ENCODE assay signal across 8 cellular contexts in genomic region chr17:67475161-67475887, GRCh38.
A peak's percentile ranks its signal among the peaks of the same experiment; 100 is the strongest.
DNase-seq lines count a peak whose midpoint lies in the region; FAIRE-seq and TF ChIP-seq lines count a peak whose summit lies in the region.

No MANE protein-coding gene starts in this region.

- peak; percentile 62 for TF ChIP-seq RAD21 in neural cell (conservative IDR thresholded peaks at IDR 0.05)

- no peaks in the 10 kb centered on the region for H3K9me3 ChIP-seq in neural cell (ENCODE audit: low read length)

- H3K36me3 ChIP-seq in neural cell (ENCODE audit: insufficient read depth, low read length): no peaks in the 10 kb centered on the region

- no peak overlapping the region for H3K9ac ChIP-seq in neural cell (ENCODE audit: low read length)

- H3K4me3 Mint-ChIP-seq in activated T-helper 1 cell treated with anti-CD3 and anti-CD28 coated beads, Interleukin-12 subunit alpha, Interleukin-12 subunit beta, Interleukin-2, Interleukin-4 antibody, amounts not matched to agents 30 ng/mL and 10 ng/mL and 1 ng/mL, durations not matched to agents 14 hours and 24 hours and 36 hours: peak overlapping the region; percentile 70
- peak overlapping the region; percentile 78 for H3K4me3 Mint-ChIP-seq in stimulated activated naive CD8-positive, alpha-beta T cell treated with anti-CD3 and anti-CD28 coated beads, Interleukin-15, Interleukin-2, amounts not matched to agents 100 ng/mL and 50 ng/mL, for 24 hours

- H3K79me2 ChIP-seq in neural cell (replicated peaks; ENCODE audit: insufficient read depth, low read length): peaks cover 6% of the 10 kb centered on the region

- no peaks in the 10 kb centered on the region for H3K9me2 ChIP-seq in neural cell (ENCODE audit: insufficient read depth, low read length)

- H3F3A ChIP-seq in neural cell (ENCODE audit: insufficient read depth, low read length, poor library complexity, severe bottlenecking): peaks cover 4% of the 10 kb centered on the region

- intact Hi-C loops in activated T-helper 1 cell treated with anti-CD3 and anti-CD28 coated beads, Interleukin-12 subunit alpha, Interleukin-12 subunit beta, Interleukin-2, Interleukin-4 antibody, amounts not matched to agents 30 ng/mL and 10 ng/mL and 1 ng/mL, durations not matched to agents 14 hours and 24 hours and 36 hours (cut with micrococcal nuclease): loop anchor here (1.0 to 5.0 kb wide), 9 partner anchors 22 to 214 kb away; no protein-coding TSS in a partner anchor

- H3K27me3 ChIP-seq in neural cell (ENCODE audit: insufficient read depth, low read depth, low read length): no peaks in the 10 kb centered on the region

- FAIRE-seq in RCC 7860 (lab: Jason Lieb, UNC): no peak

- H3K4me1 Mint-ChIP-seq in activated T-helper 1 cell treated with anti-CD3 and anti-CD28 coated beads, Interleukin-12 subunit alpha, Interleukin-12 subunit beta, Interleukin-2, Interleukin-4 antibody, amounts not matched to agents 30 ng/mL and 10 ng/mL and 1 ng/mL, durations not matched to agents 14 hours and 24 hours and 36 hours (ENCODE audit: low read depth): peaks cover 57% of the 10 kb centered on the region
- H3K4me1 Mint-ChIP-seq in stimulated activated naive CD8-positive, alpha-beta T cell treated with anti-CD3 and anti-CD28 coated beads, Interleukin-15, Interleukin-2, amounts not matched to agents 100 ng/mL and 50 ng/mL, for 24 hours (ENCODE audit: low read depth): peaks cover 73% of the 10 kb centered on the region

- H3K27me3 Mint-ChIP-seq in activated T-helper 1 cell treated with anti-CD3 and anti-CD28 coated beads, Interleukin-12 subunit alpha, Interleukin-12 subunit beta, Interleukin-2, Interleukin-4 antibody, amounts not matched to agents 30 ng/mL and 10 ng/mL and 1 ng/mL, durations not matched to agents 14 hours and 24 hours and 36 hours (ENCODE audit: insufficient read depth): no peaks in the 10 kb centered on the region
- no peaks in the 10 kb centered on the region for H3K27me3 Mint-ChIP-seq in stimulated activated naive CD8-positive, alpha-beta T cell treated with anti-CD3 and anti-CD28 coated beads, Interleukin-15, Interleukin-2, amounts not matched to agents 100 ng/mL and 50 ng/mL, for 24 hours

- TF ChIP-seq CTCF in fibroblast of mammary gland (conservative IDR thresholded peaks at IDR 0.05; ENCODE audit: control insufficient read depth, insufficient read depth, low read depth, low read length) (peak; percentile 77), neural cell (IDR thresholded peaks at IDR 0.05; ENCODE audit: poor library complexity, severe bottlenecking) (peak; percentile 73)

- peaks cover 5% of the 10 kb centered on the region for H3K9me3 Mint-ChIP-seq in activated T-helper 1 cell treated with anti-CD3 and anti-CD28 coated beads, Interleukin-12 subunit alpha, Interleukin-12 subunit beta, Interleukin-2, Interleukin-4 antibody, amounts not matched to agents 30 ng/mL and 10 ng/mL and 1 ng/mL, durations not matched to agents 14 hours and 24 hours and 36 hours
- H3K9me3 Mint-ChIP-seq in stimulated activated naive CD8-positive, alpha-beta T cell treated with anti-CD3 and anti-CD28 coated beads, Interleukin-15, Interleukin-2, amounts not matched to agents 100 ng/mL and 50 ng/mL, for 24 hours: peaks cover 5% of the 10 kb centered on the region

- DNase-seq in NCI-H1436 (lab: John Stamatoyannopoulos, UW) (peak; percentile 76), NCI-H1436 treated with DMSO at 0.1 percent for 48 hours (lab: John Stamatoyannopoulos, UW) (no peak), LHCN-M2 (ENCODE audit: low read depth) (peak; percentile 66), RCC 7860 (ENCODE audit: low spot score) (peak; percentile 56), fibroblast of mammary gland (ENCODE audit: low read depth) (peak; percentile 80)
- peak; percentile 78 for DNase-seq in activated T-helper 1 cell treated with anti-CD3 and anti-CD28 coated beads, Interleukin-12 subunit alpha, Interleukin-12 subunit beta, Interleukin-2, Interleukin-4 antibody, amounts not matched to agents 30 ng/mL and 10 ng/mL and 1 ng/mL, durations not matched to agents 14 hours and 24 hours and 36 hours (ENCODE audit: low spot score)

- no peak overlapping the region for H3K4me3 ChIP-seq in fibroblast of mammary gland (ENCODE audit: control insufficient read depth, low read depth, low read length)
- H3K4me3 ChIP-seq in neural cell (ENCODE audit: low read length): no peak overlapping the region

- H3K27ac ChIP-seq in neural cell (ENCODE audit: low read length): no peak overlapping the region

- H3K4me2 ChIP-seq in neural cell (ENCODE audit: low read length): no peak overlapping the region

- H3K36me3 Mint-ChIP-seq in activated T-helper 1 cell treated with anti-CD3 and anti-CD28 coated beads, Interleukin-12 subunit alpha, Interleukin-12 subunit beta, Interleukin-2, Interleukin-4 antibody, amounts not matched to agents 30 ng/mL and 10 ng/mL and 1 ng/mL, durations not matched to agents 14 hours and 24 hours and 36 hours (ENCODE audit: low read depth): peaks cover 6% of the 10 kb centered on the region
- peaks cover 10% of the 10 kb centered on the region for H3K36me3 Mint-ChIP-seq in stimulated activated naive CD8-positive, alpha-beta T cell treated with anti-CD3 and anti-CD28 coated beads, Interleukin-15, Interleukin-2, amounts not matched to agents 100 ng/mL and 50 ng/mL, for 24 hours (ENCODE audit: low read depth)

- TF ChIP-seq EP300 in neural cell (conservative IDR thresholded peaks at IDR 0.05; ENCODE audit: poor library complexity, severe bottlenecking): no peak

- H4K20me1 ChIP-seq in neural cell (ENCODE audit: insufficient read depth): no peaks in the 10 kb centered on the region

- no peak overlapping the region for H2AFZ ChIP-seq in neural cell (ENCODE audit: low read depth, low read length)

- peak overlapping the region; percentile 92 for H3K27ac Mint-ChIP-seq in activated T-helper 1 cell treated with anti-CD3 and anti-CD28 coated beads, Interleukin-12 subunit alpha, Interleukin-12 subunit beta, Interleukin-2, Interleukin-4 antibody, amounts not matched to agents 30 ng/mL and 10 ng/mL and 1 ng/mL, durations not matched to agents 14 hours and 24 hours and 36 hours
- peak overlapping the region; percentile 92 for H3K27ac Mint-ChIP-seq in stimulated activated naive CD8-positive, alpha-beta T cell treated with anti-CD3 and anti-CD28 coated beads, Interleukin-15, Interleukin-2, amounts not matched to agents 100 ng/mL and 50 ng/mL, for 24 hours

TF ChIP-seq in neural cell, 6 proteins besides CTCF, POLR2A, EP300 and RAD21:
- TF ChIP-seq SMC3 (conservative IDR thresholded peaks at IDR 0.05; ENCODE audit: poor library complexity) (peak; percentile 68), MXI1 (conservative IDR thresholded peaks at IDR 0.05; ENCODE audit: poor library complexity, severe bottlenecking) (no peak)
